In the genomic region with DNA sequence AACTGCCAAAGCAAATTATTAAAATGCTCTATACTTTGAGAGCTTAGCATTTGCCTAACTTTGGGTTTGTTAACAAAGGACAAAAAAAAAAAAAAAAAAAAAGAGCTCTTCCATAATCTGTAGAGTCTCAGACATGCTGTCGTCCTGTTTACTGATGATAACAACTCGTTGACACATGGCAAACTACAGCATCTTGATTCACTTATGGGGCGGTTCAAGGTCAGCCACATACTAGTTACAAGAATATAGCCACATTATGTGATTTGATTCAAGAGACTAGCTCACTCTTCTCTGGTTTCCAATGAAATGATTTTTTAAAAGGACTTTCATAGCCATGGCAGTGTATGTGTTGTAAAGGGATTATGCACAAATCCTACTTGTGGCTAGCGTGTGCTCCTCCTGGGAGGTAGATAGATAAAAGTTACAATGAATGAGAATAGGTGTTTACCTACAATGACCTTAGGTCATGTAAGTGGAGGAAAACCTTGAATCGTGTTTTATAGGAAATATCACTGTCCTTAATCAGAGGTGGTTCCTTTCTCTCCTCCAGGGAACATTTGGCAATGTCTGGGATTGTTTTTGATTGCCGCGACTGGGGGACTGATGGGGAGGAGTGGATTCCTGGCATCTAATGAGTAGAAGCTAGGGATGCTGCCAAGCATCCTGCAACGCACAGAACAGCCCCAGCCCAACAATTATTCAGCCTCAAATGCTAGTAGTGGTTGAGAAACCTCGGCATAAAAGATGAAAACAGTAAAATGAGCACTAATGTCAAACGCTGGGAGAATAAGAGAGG, we compare ENCODE assay signal across 23 cellular contexts.
DNase-seq lines count a peak whose midpoint lies in the region; ATAC-seq, FAIRE-seq and TF ChIP-seq lines count a peak whose summit lies in the region.
"Had no signal": no experiment of that assay in that cellular context is flagged by ENCODE, and none has a peak within 500 bp of the region (broad histone marks: within the 10 kb centered on the region; RNA-seq: fewer than 3 reads in every experiment).

No MANE protein-coding gene starts in this region.

- H4K20me1 ChIP-seq in HCT116 (ENCODE audit: insufficient read depth), result no peaks in the 10 kb centered on the region
- no peaks in the 10 kb centered on the region for H4K20me1 ChIP-seq in H1 (replicated peaks in 1 of 2; ENCODE audit: control insufficient read depth in 1 of 2, insufficient read depth in 2 of 2, low read length in 2 of 2)
- H4K20me1 ChIP-seq: BLaER1 had no signal

- TF ChIP-seq RAD21 in HCT116 (IDR thresholded peaks at IDR 0.05; ENCODE audit: low read depth) (no peak), H1 (IDR thresholded peaks at IDR 0.05 in 1 of 2, conservative IDR thresholded peaks at IDR 0.05 in 1 of 2; ENCODE audit: low read depth in 2 of 2, low read length in 2 of 2) (no peak)

- no peak overlapping the region for H4K91ac ChIP-seq in H1 (replicated peaks; ENCODE audit: insufficient read length, low read length)

- no peak overlapping the region for H3K23ac ChIP-seq in H1 (ENCODE audit: insufficient read length)

- no peak overlapping the region for H3K56ac ChIP-seq in H1 (replicated peaks; ENCODE audit: insufficient read length, low read depth, low read length)

- no peak overlapping the region for H2BK5ac ChIP-seq in H1 (ENCODE audit: low read depth, low read length)

- H3K9me3 ChIP-seq in HCT116 (ENCODE audit: control insufficient read depth in 1 of 2, insufficient read depth in 1 of 2, low read depth in 1 of 2, low read length in 2 of 2), result no peaks in the 10 kb centered on the region
- H3K9me3 ChIP-seq in H1 (ENCODE audit: insufficient read depth in 2 of 2, low read depth in 1 of 2, low read length in 1 of 2), result no peaks in the 10 kb centered on the region
- no peaks in the 10 kb centered on the region for H3K9me3 ChIP-seq in thyroid gland
- H3K9me3 ChIP-seq: BLaER1, tibial nerve had no signal

- H3K4me2 ChIP-seq in HCT116 (ENCODE audit: low read length) (peak overlapping the region; percentile 56), H1 (ENCODE audit: insufficient read depth in 1 of 2, low read depth in 2 of 2, low read length in 2 of 2) (no peak overlapping the region)
- H3K4me2 ChIP-seq: BLaER1, GM23338 had no signal

- ATAC-seq in HCT116, result peak; percentile 53
- no peak for ATAC-seq in HG02798 (IDR thresholded peaks at IDR 0.05; ENCODE audit: poor library complexity, unreplicated experiment)
- ATAC-seq in left ventricle myocardium superior, result no peak
- ATAC-seq: activated CD8-positive, alpha-beta T cell treated with anti-CD3 and anti-CD28 coated beads for 36 hours; activated T-cell treated with anti-CD3 and anti-CD28 coated beads, Interleukin-2, amount 50 U/mL, for 4 hours; GM23338; Right ventricle myocardium inferior; WTC11 had no signal

- POLR2A ChIA-PET in HCT116 (lab: Charles Lee), result no interaction called here
- POLR2A ChIA-PET in H1 (lab: Charles Lee; ENCODE audit: partially characterized antibody), result no interaction called here

- no TSS peak for BruUV-seq in HCT116 (replicated peaks; lab: Mats Ljungman, UMichigan)

- no peak overlapping the region for H4K8ac ChIP-seq in H1 (ENCODE audit: extremely low read depth, insufficient read depth, low read length)

- H3K36me3 ChIP-seq in HCT116 (ENCODE audit: control insufficient read depth in 1 of 2, insufficient read depth in 2 of 2, low read length in 2 of 2), result no peaks in the 10 kb centered on the region
- no peaks in the 10 kb centered on the region for H3K36me3 ChIP-seq in H1 (ENCODE audit: control insufficient read depth in 2 of 4, insufficient read depth in 4 of 4, low read length in 3 of 4)
- H3K36me3 ChIP-seq in thyroid gland, result no peaks in the 10 kb centered on the region
- H3K36me3 ChIP-seq: BLaER1, tibial nerve had no signal

- no peaks in the 10 kb centered on the region for H3K23me2 ChIP-seq in H1 (ENCODE audit: low read depth, low read length)

- no peak overlapping the region for H4K5ac ChIP-seq in H1 (ENCODE audit: insufficient read length, low read depth, low read length)

- no peaks in the 10 kb centered on the region for H3K9me2 ChIP-seq in HCT116 (ENCODE audit: insufficient read depth)

- H3K27me3 ChIP-seq in HCT116 (ENCODE audit: insufficient read depth, low read length) (peaks cover 10% of the 10 kb centered on the region; the same call in 1 of the 2 replicates), H1 (replicated peaks in 1 of 4; ENCODE audit: control insufficient read depth in 3 of 4, extremely low read depth in 1 of 4, insufficient read depth in 3 of 4, low read length in 3 of 4) (no peaks in the 10 kb centered on the region), thyroid gland (no peaks in the 10 kb centered on the region)
- H3K27me3 ChIP-seq: BLaER1, tibial nerve had no signal

- RAD21 ChIA-PET in HCT116 (lab: Charles Lee; ENCODE audit: low non-redundant PET in 1 of 2, low total read pairs in 2 of 2, uncharacterized antibody in 2 of 2, unreplicated experiment in 2 of 2), result no interaction called here

- intact Hi-C loops in HCT116 (cut with micrococcal nuclease), result no loop called here
- intact Hi-C loops in left ventricle myocardium superior (cut with micrococcal nuclease), result no loop called here
- intact Hi-C loops in thyroid gland (cut with DNase I), result no loop called here

- no peak overlapping the region for H3K14ac ChIP-seq in H1 (ENCODE audit: insufficient read length)

- TF ChIP-seq POLR2A in HCT116 (IDR thresholded peaks at IDR 0.05; ENCODE audit: borderline replicate concordance, extremely low read depth, insufficient read depth, insufficient read length) (no peak), H1 (IDR thresholded peaks at IDR 0.05; ENCODE audit: control extremely low read depth in 1 of 2, low read depth in 2 of 2, low read length in 2 of 2) (no peak), thyroid gland (IDR thresholded peaks at IDR 0.05) (no peak)

- FAIRE-seq in H1 (lab: Jason Lieb, UNC) (peak; percentile 45), urothelium cell line (lab: Jason Lieb, UNC) (no peak)

- TF ChIP-seq EP300 in H1 (IDR thresholded peaks at IDR 0.05; ENCODE audit: borderline replicate concordance in 1 of 2, low read depth in 2 of 2, low read length in 2 of 2), result no peak

- no peak overlapping the region for H3K18ac ChIP-seq in H1 (ENCODE audit: extremely low read depth, low read length)

- no peak overlapping the region for H2BK12ac ChIP-seq in H1 (ENCODE audit: low read depth, low read length)

- no peak overlapping the region for H2BK20ac ChIP-seq in H1 (ENCODE audit: low read length)

- H2BK15ac ChIP-seq in H1 (ENCODE audit: low read length), result no peak overlapping the region

- TF ChIP-seq CTCF in HCT116 (IDR thresholded peaks at IDR 0.05 in 2 of 3, conservative IDR thresholded peaks at IDR 0.05 in 1 of 3; ENCODE audit: borderline replicate concordance in 1 of 3, insufficient read depth in 1 of 3, low read depth in 2 of 3, low read length in 2 of 3), result no peak
- no peak for TF ChIP-seq CTCF in H1 (IDR thresholded peaks at IDR 0.05; ENCODE audit: control extremely low read depth in 1 of 3, insufficient read depth in 1 of 3, low read depth in 1 of 3, low read length in 3 of 3)
- TF ChIP-seq CTCF in thyroid gland (IDR thresholded peaks at IDR 0.05), result no peak

- CTCF ChIA-PET in HCT116 (lab: Charles Lee) (no interaction called here), H1 (lab: Charles Lee; ENCODE audit: partially characterized antibody) (interaction anchor here (2.1 kb wide), 1 partner anchor 9 kb away, joined by 9 read pairs; no protein-coding TSS in a partner anchor)

- H2BK120ac ChIP-seq in H1 (replicated peaks; ENCODE audit: low read depth, low read length), result no peak overlapping the region

- no peak overlapping the region for H2AK5ac ChIP-seq in H1 (ENCODE audit: low read depth, low read length)

- DNase-seq in HCT116 (ENCODE audit: low read depth, low spot score) (no peak), NCI-H748 treated with DMSO at 0.1 percent for 48 hours (lab: John Stamatoyannopoulos, UW) (peak; percentile 50), H1 (ENCODE audit: low read depth in 1 of 2, low spot score in 2 of 2) (no peak), urothelium cell line (ENCODE audit: low spot score) (peak; percentile 4), left ventricle myocardium superior (no peak), thyroid gland (no peak)
- DNase-seq: activated CD8-positive, alpha-beta T cell treated with anti-CD3 and anti-CD28 coated beads for 36 hours; activated naive CD4-positive, alpha-beta T cell treated with anti-CD3 and anti-CD28 coated beads for 36 hours; activated T-cell treated with anti-CD3 and anti-CD28 coated beads, Interleukin-2, amount 50 U/mL, for 4 hours; aorta; effector memory CD4-positive, alpha-beta T cell; midbrain; NCI-H1930; NCI-H446; nephron progenitor cell; stimulated activated naive CD4-positive, alpha-beta T cell treated with Interleukin-2 at 50 U/mL for 16 hours; T-helper 1 cell had no signal

- H3K79me1 ChIP-seq in H1 (ENCODE audit: low read depth, low read length), result no peaks in the 10 kb centered on the region

- peak overlapping the region in 1 of 2 experiments; percentile 0; a peak in 1 of 4 replicates for H3K4me3 ChIP-seq in HCT116 (replicated peaks in 1 of 2; ENCODE audit: low read depth in 1 of 2, low read length in 2 of 2)
- no peak overlapping the region for H3K4me3 ChIP-seq in H1 (ENCODE audit: extremely low read depth in 1 of 4, insufficient read depth in 2 of 4, low read depth in 3 of 4, low read length in 4 of 4)
- no peak overlapping the region for H3K4me3 ChIP-seq in thyroid gland (replicated peaks in 1 of 3)
- H3K4me3 ChIP-seq: BLaER1, GM23338, tibial nerve had no signal

- 91% methylated on average over 10 of the region's 10 CpGs; no CpG with 5 or more reads in 1 of the 2 experiments for WGBS in H1 (ENCODE audit: extremely low coverage in 1 of 2, insufficient coverage in 1 of 2, insufficient read length in 1 of 2, insufficient replicate concordance in 2 of 2, low coverage in 1 of 2, low lambda C conversion rate in 2 of 2, missing lambda C conversion rate in 1 of 2), 2 experiments
- 60 to 62% methylated on average over 10 of the region's 10 CpGs for WGBS in thyroid gland, 2 donors

- H3K27ac ChIP-seq in HCT116 (ENCODE audit: low read depth, low read length), result no peak overlapping the region
- no peak overlapping the region for H3K27ac ChIP-seq in H1 (ENCODE audit: low read depth, low read length)
- H3K27ac ChIP-seq in thyroid gland, result no peak overlapping the region
- H3K27ac ChIP-seq: BLaER1, tibial nerve had no signal

- H3K9ac ChIP-seq in HCT116 (ENCODE audit: low read length) (no peak overlapping the region), H1 (replicated peaks in 1 of 4; ENCODE audit: extremely low read depth in 1 of 4, low read depth in 3 of 4, low read length in 3 of 4) (no peak overlapping the region)
- H3K9ac ChIP-seq: BLaER1 had no signal

- H3K4me1 ChIP-seq in HCT116 (ENCODE audit: control insufficient read depth in 1 of 2, insufficient read depth in 2 of 2, low read length in 2 of 2) (peaks cover 8 to 20% of the 10 kb centered on the region in 2 experiments; a peak in 3 of 4 replicates), H1 (replicated peaks in 1 of 4; ENCODE audit: control insufficient read depth in 3 of 4, insufficient read depth in 4 of 4, low read length in 3 of 4) (no peaks in the 10 kb centered on the region), thyroid gland (no peaks in the 10 kb centered on the region)
- H3K4me1 ChIP-seq: BLaER1, tibial nerve had no signal

- H2AFZ ChIP-seq in HCT116 (ENCODE audit: low read depth, low read length, poor library complexity, severe bottlenecking) (peak overlapping the region; percentile 30), H1 (ENCODE audit: low read length) (no peak overlapping the region)
- H2AFZ ChIP-seq: GM23338 had no signal

- H3K4ac ChIP-seq in H1 (replicated peaks; ENCODE audit: insufficient read length, low read depth, low read length), result no peak overlapping the region

- no peaks in the 10 kb centered on the region for H3K79me2 ChIP-seq in HCT116 (ENCODE audit: insufficient read depth, low read length)
- H3K79me2 ChIP-seq in H1 (ENCODE audit: control insufficient read depth in 1 of 2, insufficient read depth in 2 of 2, low read length in 2 of 2), result no peaks in the 10 kb centered on the region

Comparison
In these comparisons a context has a peak if more than half of its experiments do, and no peak if none do; other contexts are left out.
1. DNase-seq: peak in NCI-H748 treated with DMSO at 0.1 percent for 48 hours (single experiment) and urothelium cell line (single experiment); none in HCT116 (single experiment), H1 (0 of 2), left ventricle myocardium superior (single experiment) and thyroid gland (0 of 2).